Comparison of ENCODE assay signal across 8 cellular contexts in genomic region chr9:136728080-136728547, GRCh38. TPM values are rescaled to one million over a fixed set of nuclear protein-coding genes. Genes with fewer than 3 reads are reported as not detected.
DNase-seq lines count a peak whose midpoint lies in the region; ATAC-seq and TF ChIP-seq lines count a peak whose summit lies in the region.

No MANE protein-coding gene starts in this region.

- H3K9me2 ChIP-seq in OCI-LY7 (ENCODE audit: insufficient read depth, low read length), result no peaks in the 10 kb centered on the region

- CTCF ChIA-PET in OCI-LY7 (lab: Charles Lee; ENCODE audit: unreplicated experiment), result no interaction called here

- POLR2A ChIA-PET in OCI-LY7 (lab: Charles Lee), result no interaction called here

- H4K20me1 ChIP-seq in OCI-LY7 (ENCODE audit: insufficient read depth, low read length), result peaks cover 27% of the 10 kb centered on the region

- H3K27me3 ChIP-seq in esophagus (ENCODE audit: control insufficient read depth in 1 of 2, insufficient read depth in 2 of 2, low read length in 2 of 2) (no peaks in the 10 kb centered on the region), muscle layer of duodenum (ENCODE audit: low read depth, low read length) (no peaks in the 10 kb centered on the region)

- H3K9me3 ChIP-seq in OCI-LY7 (ENCODE audit: low read length) (no peaks in the 10 kb centered on the region), esophagus (ENCODE audit: control insufficient read depth in 2 of 2, insufficient read depth in 1 of 2, low read depth in 1 of 2, low read length in 1 of 2) (no peaks in the 10 kb centered on the region), muscle layer of duodenum (ENCODE audit: control insufficient read depth in 1 of 2, low read length in 2 of 2) (no peaks in the 10 kb centered on the region)

- intact Hi-C loops in OCI-LY7 (cut with micrococcal nuclease; ENCODE audit: unreplicated experiment), result no loop called here

- peak; percentile 79 for TF ChIP-seq CTCF in OCI-LY7 (conservative IDR thresholded peaks at IDR 0.05; ENCODE audit: low read length)

- peaks cover 41% of the 10 kb centered on the region for H3K79me2 ChIP-seq in OCI-LY7 (ENCODE audit: insufficient read depth, low read depth, low read length)

- WGBS in esophagus, 2 donors, result 0 to 1% methylated on average over 57 to 66 of the region's 66 CpGs

- BruUV-seq in OCI-LY7 (replicated peaks; lab: Mats Ljungman, UMichigan), result no TSS peak

- H3K4me3 ChIP-seq in OCI-LY7 (ENCODE audit: low read depth, low read length, poor library complexity, severe bottlenecking) (peak overlapping the region; percentile 100), esophagus (ENCODE audit: low read depth in 1 of 2, low read length in 2 of 2) (peak overlapping the region; percentile 90 to 95), muscle layer of duodenum (ENCODE audit: low read depth in 1 of 2, low read length in 2 of 2) (peak overlapping the region; percentile 94 to 95)

- DNase-seq in COLO668 (lab: John Stamatoyannopoulos, UW; ENCODE audit: unreplicated experiment), result peak; percentile 94
- DNase-seq in HT1080 (ENCODE audit: low read depth), result peak; percentile 73
- DNase-seq in OCI-LY7 (ENCODE audit: low spot score), result peak; percentile 91
- peak; percentile 93 for DNase-seq in activated T-cell treated with anti-CD3 and anti-CD28 coated beads for 48 hours (ENCODE audit: low read depth)
- DNase-seq in stimulated activated CD8-positive, alpha-beta memory T cell treated with anti-CD3 and anti-CD28 coated beads, Interleukin-7, amount 100 ng/mL, for 1 hour (ENCODE audit: low read depth in 2 of 2), result peak; percentile 86 to 92

- ATAC-seq in GM19463 (IDR thresholded peaks at IDR 0.05; ENCODE audit: unreplicated experiment), result peak; percentile 63

- H2AFZ ChIP-seq in OCI-LY7 (ENCODE audit: low read length), result peak overlapping the region; percentile 60

- peaks cover 32% of the 10 kb centered on the region for H3K4me1 ChIP-seq in OCI-LY7 (ENCODE audit: insufficient read depth, low read length, poor library complexity, severe bottlenecking)
- H3K4me1 ChIP-seq in esophagus (ENCODE audit: control insufficient read depth in 2 of 2, insufficient read depth in 2 of 2, low read length in 1 of 2), result peaks cover 3 to 25% of the 10 kb centered on the region in 2 donors
- peaks cover 13 to 33% of the 10 kb centered on the region in 2 donors for H3K4me1 ChIP-seq in muscle layer of duodenum (ENCODE audit: control insufficient read depth in 1 of 2, insufficient read depth in 2 of 2, low read length in 2 of 2)

- H3K27ac ChIP-seq in OCI-LY7 (ENCODE audit: low read depth, low read length, poor library complexity, severe bottlenecking) (peak overlapping the region; percentile 78), esophagus (ENCODE audit: low read depth in 2 of 2, low read length in 1 of 2) (peak overlapping the region; percentile 74 to 83), muscle layer of duodenum (ENCODE audit: low read length) (no peak overlapping the region)

- peak overlapping the region; percentile 93 for H3K4me2 ChIP-seq in OCI-LY7 (ENCODE audit: low read length)

- peaks cover 48% of the 10 kb centered on the region for H3K36me3 ChIP-seq in OCI-LY7 (ENCODE audit: insufficient read depth, low read length)
- peaks cover 8 to 28% of the 10 kb centered on the region in 2 donors for H3K36me3 ChIP-seq in esophagus (ENCODE audit: control insufficient read depth in 2 of 2, insufficient read depth in 2 of 2, low read length in 1 of 2)
- H3K36me3 ChIP-seq in muscle layer of duodenum (ENCODE audit: control insufficient read depth in 1 of 2, insufficient read depth in 2 of 2, low read length in 2 of 2), result peaks cover 23 to 28% of the 10 kb centered on the region in 2 donors

RNA-seq across cellular contexts. Expression of gene LCN10, which starts 14.6 kb away (rescaled TPM):
- not detected in 2 replicates for total RNA-seq in HT1080 (2014; rRNA removed; shearing (Covaris generic))
- 0.08 TPM in 2 replicates for polyA plus RNA-seq in HT1080 (2015; cell fraction: cytosol; rRNA removed)
- not detected in 2 replicates for polyA plus RNA-seq in HT1080 (2015; cell fraction: nucleus; rRNA removed)
- total RNA-seq in OCI-LY7 (2014; rRNA removed; shearing (Covaris generic)), result not detected in 2 replicates
- not detected in 2 replicates for total RNA-seq in OCI-LY7 (2022)
- 10 to 100 TPM in 1 of 2 donors, 1 to 10 TPM in 1; 5.3 to 14.9 TPM for polyA plus RNA-seq in esophagus

RNA-seq across cellular contexts. Expression of gene DIPK1B, which starts 15.7 kb away (rescaled TPM):
- total RNA-seq in HT1080 (2014; rRNA removed; shearing (Covaris generic)), result 2.4 and 4.5 TPM in 2 replicates
- 0.47 and 0.62 TPM in 2 replicates for polyA plus RNA-seq in HT1080 (2015; cell fraction: cytosol; rRNA removed)
- 0.06 and 0.41 TPM in 2 replicates for polyA plus RNA-seq in HT1080 (2015; cell fraction: nucleus; rRNA removed)
- total RNA-seq in OCI-LY7 (2014; rRNA removed; shearing (Covaris generic)), result 13.3 and 13.9 TPM in 2 replicates
- 0.30 and 0.74 TPM in 2 replicates for total RNA-seq in OCI-LY7 (2022)
- polyA plus RNA-seq in esophagus, result 1 to 10 TPM; 1.6 to 2.5 TPM

RNA-seq across cellular contexts. Expression of gene LCN6, which starts 20.2 kb away (rescaled TPM):
- not detected in 2 replicates for total RNA-seq in HT1080 (2014; rRNA removed; shearing (Covaris generic))
- polyA plus RNA-seq in HT1080 (2015; cell fraction: cytosol; rRNA removed), result not detected in 2 replicates
- not detected in 2 replicates for polyA plus RNA-seq in HT1080 (2015; cell fraction: nucleus; rRNA removed)
- not detected in 2 replicates for total RNA-seq in OCI-LY7 (2014; rRNA removed; shearing (Covaris generic))
- total RNA-seq in OCI-LY7 (2022), result not detected in 2 replicates
- polyA plus RNA-seq in esophagus, result 10 to 100 TPM in 1 of 2 donors, 1 to 10 TPM in 1; 9.0 to 14.4 TPM

RNA-seq across cellular contexts. Expression of gene LCN8, which starts 29.9 kb away (rescaled TPM):
- not detected in 2 replicates for total RNA-seq in HT1080 (2014; rRNA removed; shearing (Covaris generic))
- not detected in 2 replicates for polyA plus RNA-seq in HT1080 (2015; cell fraction: cytosol; rRNA removed)
- not detected in 2 replicates for polyA plus RNA-seq in HT1080 (2015; cell fraction: nucleus; rRNA removed)
- total RNA-seq in OCI-LY7 (2014; rRNA removed; shearing (Covaris generic)), result not detected in 2 replicates
- not detected in 2 replicates for total RNA-seq in OCI-LY7 (2022)
- polyA plus RNA-seq in esophagus, result not detected

RNA-seq across cellular contexts. Expression of gene LCN15, which starts 36.2 kb away (rescaled TPM):
- total RNA-seq in HT1080 (2014; rRNA removed; shearing (Covaris generic)), result not detected in 2 replicates
- not detected in 2 replicates for polyA plus RNA-seq in HT1080 (2015; cell fraction: cytosol; rRNA removed)
- not detected in 2 replicates for polyA plus RNA-seq in HT1080 (2015; cell fraction: nucleus; rRNA removed)
- not detected in 2 replicates for total RNA-seq in OCI-LY7 (2014; rRNA removed; shearing (Covaris generic))
- not detected in 2 replicates for total RNA-seq in OCI-LY7 (2022)
- polyA plus RNA-seq in esophagus, result not detected
